In the genomic region with DNA sequence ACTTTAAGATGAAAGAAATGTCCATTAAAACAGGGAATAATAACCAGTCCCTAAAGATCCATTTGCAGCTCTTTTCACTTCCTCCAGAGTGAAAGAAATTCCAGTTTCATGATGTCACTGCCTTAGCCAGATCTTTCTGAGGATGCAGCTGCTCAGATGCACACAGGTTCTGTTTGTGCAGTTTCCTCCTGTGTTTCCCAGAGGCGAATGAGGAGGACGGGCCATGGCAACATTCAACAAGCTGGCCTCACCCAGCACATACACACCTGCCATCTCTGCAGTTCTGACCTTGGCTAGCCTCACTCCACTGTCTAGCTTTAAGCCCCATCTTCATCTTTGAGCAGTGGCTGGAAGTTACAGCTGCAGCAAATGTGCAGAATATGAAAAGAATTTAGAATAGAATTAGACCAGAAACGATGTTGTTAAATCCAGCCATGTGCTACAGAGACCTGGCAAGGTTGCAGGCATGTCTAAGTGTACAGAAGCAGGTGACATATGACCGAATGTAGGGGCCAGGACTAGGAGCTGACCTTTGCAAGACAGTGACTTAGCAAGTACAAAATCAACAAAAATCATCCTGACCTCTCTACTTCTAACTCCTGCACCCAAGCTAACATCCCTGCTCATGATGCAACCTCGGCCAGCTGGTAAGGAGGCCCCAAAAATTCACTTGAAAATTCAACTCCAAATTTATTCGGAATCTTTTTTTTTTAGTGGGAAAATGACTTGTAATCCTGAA, we compare ENCODE assay signal across 11 cellular contexts. TPM values are rescaled to one million over a fixed set of nuclear protein-coding genes. Genes with fewer than 3 reads are reported as not detected.
DNase-seq lines count a peak whose midpoint lies in the region; ATAC-seq and TF ChIP-seq lines count a peak whose summit lies in the region.
"Had no signal": no experiment of that assay in that cellular context is flagged by ENCODE, and none has a peak within 500 bp of the region (broad histone marks: within the 10 kb centered on the region; RNA-seq: fewer than 3 reads in every experiment).

No MANE protein-coding gene starts in this region.

- peaks cover 39% of the 10 kb centered on the region for H3K4me1 Mint-ChIP-seq in chondrocyte (ENCODE audit: low read depth)
- no peaks in the 10 kb centered on the region for H3K4me1 Mint-ChIP-seq in activated CD8-positive, alpha-beta T cell treated with anti-CD3 and anti-CD28 coated beads, Interleukin-2, amount 10 ng/mL, durations not matched to agents 7 days and 5 days (ENCODE audit: low read depth)

- ATAC-seq in lower lobe of right lung = peak in 1 of 2 donors; percentile 17
- no peak for ATAC-seq in GM21390 (IDR thresholded peaks at IDR 0.05; ENCODE audit: unreplicated experiment)
- no peak for ATAC-seq in activated CD8-positive, alpha-beta T cell treated with anti-CD3 and anti-CD28 coated beads, Interleukin-2, amount 10 ng/mL, durations not matched to agents 7 days and 5 days

- H3K9me3 Mint-ChIP-seq in chondrocyte (ENCODE audit: low read depth) = no peaks in the 10 kb centered on the region
- H3K9me3 Mint-ChIP-seq in activated CD8-positive, alpha-beta T cell treated with anti-CD3 and anti-CD28 coated beads, Interleukin-2, amount 10 ng/mL, durations not matched to agents 7 days and 5 days (ENCODE audit: insufficient read depth) = no peaks in the 10 kb centered on the region

- H3K9me3 ChIP-seq in lower lobe of right lung = no peaks in the 10 kb centered on the region

- H3K27ac Mint-ChIP-seq in chondrocyte (ENCODE audit: unreplicated experiment) = peak overlapping the region; percentile 83
- H3K27ac Mint-ChIP-seq in activated CD8-positive, alpha-beta T cell treated with anti-CD3 and anti-CD28 coated beads, Interleukin-2, amount 10 ng/mL, durations not matched to agents 7 days and 5 days = no peak overlapping the region

- intact Hi-C loops in lower lobe of right lung (cut with DNase I) = no loop called here

- H3K27me3 ChIP-seq in lower lobe of right lung (ENCODE audit: low read depth) = no peaks in the 10 kb centered on the region

- no peak overlapping the region for H3K4me3 ChIP-seq in lower lobe of right lung
- H3K4me3 ChIP-seq: lung had no signal

- no peaks in the 10 kb centered on the region for H3K36me3 Mint-ChIP-seq in chondrocyte (ENCODE audit: low read depth)
- no peaks in the 10 kb centered on the region for H3K36me3 Mint-ChIP-seq in activated CD8-positive, alpha-beta T cell treated with anti-CD3 and anti-CD28 coated beads, Interleukin-2, amount 10 ng/mL, durations not matched to agents 7 days and 5 days (ENCODE audit: low read depth)

- peaks cover 25% of the 10 kb centered on the region for H3K4me1 ChIP-seq in lower lobe of right lung

- POLR2A ChIA-PET in activated CD8-positive, alpha-beta T cell treated with anti-CD3 and anti-CD28 coated beads, Interleukin-2, amount 10 ng/mL, durations not matched to agents 7 days and 5 days (lab: Charles Lee) = no interaction called here

- no peaks in the 10 kb centered on the region for H3K27me3 Mint-ChIP-seq in chondrocyte (ENCODE audit: low read depth)
- no peaks in the 10 kb centered on the region for H3K27me3 Mint-ChIP-seq in activated CD8-positive, alpha-beta T cell treated with anti-CD3 and anti-CD28 coated beads, Interleukin-2, amount 10 ng/mL, durations not matched to agents 7 days and 5 days (ENCODE audit: low read depth)

- CTCF ChIA-PET in activated CD8-positive, alpha-beta T cell treated with anti-CD3 and anti-CD28 coated beads, Interleukin-2, amount 10 ng/mL, durations not matched to agents 7 days and 5 days (lab: Charles Lee) = interaction anchor here (0.6 to 2.9 kb wide), 4 partner anchors 36 to 670 kb away, joined by 3 to 13 read pairs (median 3); a partner anchor contains a TSS

- DNase-seq in A172 (ENCODE audit: low spot score) (peak; percentile 70), HT1080 (ENCODE audit: low read depth) (peak; percentile 76), chondrocyte (ENCODE audit: low spot score) (no peak), lower lobe of right lung (no peak), GF-D8 (lab: John Stamatoyannopoulos, UW) (no peak), Kasumi-1 (lab: John Stamatoyannopoulos, UW) (no peak)
- DNase-seq in activated CD8-positive, alpha-beta T cell treated with anti-CD3 and anti-CD28 coated beads, Interleukin-2, amount 10 ng/mL, durations not matched to agents 7 days and 5 days = no peak
- DNase-seq: activated CD4-positive, CD25-positive, alpha-beta regulatory T cell had no signal

- no peaks in the 10 kb centered on the region for H3K36me3 ChIP-seq in lower lobe of right lung

- TF ChIP-seq CTCF in chondrocyte (IDR thresholded peaks at IDR 0.05) (no peak), lower lobe of right lung (IDR thresholded peaks at IDR 0.05) (no peak)

- no peak overlapping the region for H3K4me3 Mint-ChIP-seq in chondrocyte (ENCODE audit: unreplicated experiment)
- H3K4me3 Mint-ChIP-seq in activated CD8-positive, alpha-beta T cell treated with anti-CD3 and anti-CD28 coated beads, Interleukin-2, amount 10 ng/mL, durations not matched to agents 7 days and 5 days = no peak overlapping the region

- peak overlapping the region; percentile 15 for H3K27ac ChIP-seq in lower lobe of right lung
- H3K27ac ChIP-seq: C4-2B had no signal

RNA-seq across cellular contexts. Expression of a gene that starts 35.0 kb away (rescaled TPM):
- total RNA-seq in A172 (2014; rRNA removed; shearing (Covaris generic)) = 5.0 and 5.8 TPM in 2 replicates
- total RNA-seq in HT1080 (2014; rRNA removed; shearing (Covaris generic)) = not detected in 2 replicates
- polyA plus RNA-seq in HT1080 (2015; cell fraction: cytosol; rRNA removed) = not detected in 2 replicates
- not detected in 2 replicates for polyA plus RNA-seq in HT1080 (2015; cell fraction: nucleus; rRNA removed)
- total RNA-seq in chondrocyte = 1.0 to 1.8 TPM (median 1.6 TPM) in 3 replicates
- 10.6 TPM for total RNA-seq in lower lobe of right lung
- total RNA-seq in activated CD8-positive, alpha-beta T cell treated with anti-CD3 and anti-CD28 coated beads, Interleukin-2, amount 10 ng/mL, durations not matched to agents 7 days and 5 days = 1 to 10 TPM; 7.6 to 8.6 TPM

Comparison
In these comparisons a context has a peak if more than half of its experiments do, and no peak if none do; other contexts are left out.
1. DNase-seq: peak in A172 (single experiment) and HT1080 (single experiment); none in chondrocyte (single experiment), lower lobe of right lung (single experiment), GF-D8 (single experiment), activated CD8-positive, alpha-beta T cell treated with anti-CD3 and anti-CD28 coated beads, Interleukin-2, amount 10 ng/mL, durations not matched to agents 7 days and 5 days (single experiment) and Kasumi-1 (0 of 2).